8 cellular contexts compared by ENCODE assay signal in the genomic region with DNA sequence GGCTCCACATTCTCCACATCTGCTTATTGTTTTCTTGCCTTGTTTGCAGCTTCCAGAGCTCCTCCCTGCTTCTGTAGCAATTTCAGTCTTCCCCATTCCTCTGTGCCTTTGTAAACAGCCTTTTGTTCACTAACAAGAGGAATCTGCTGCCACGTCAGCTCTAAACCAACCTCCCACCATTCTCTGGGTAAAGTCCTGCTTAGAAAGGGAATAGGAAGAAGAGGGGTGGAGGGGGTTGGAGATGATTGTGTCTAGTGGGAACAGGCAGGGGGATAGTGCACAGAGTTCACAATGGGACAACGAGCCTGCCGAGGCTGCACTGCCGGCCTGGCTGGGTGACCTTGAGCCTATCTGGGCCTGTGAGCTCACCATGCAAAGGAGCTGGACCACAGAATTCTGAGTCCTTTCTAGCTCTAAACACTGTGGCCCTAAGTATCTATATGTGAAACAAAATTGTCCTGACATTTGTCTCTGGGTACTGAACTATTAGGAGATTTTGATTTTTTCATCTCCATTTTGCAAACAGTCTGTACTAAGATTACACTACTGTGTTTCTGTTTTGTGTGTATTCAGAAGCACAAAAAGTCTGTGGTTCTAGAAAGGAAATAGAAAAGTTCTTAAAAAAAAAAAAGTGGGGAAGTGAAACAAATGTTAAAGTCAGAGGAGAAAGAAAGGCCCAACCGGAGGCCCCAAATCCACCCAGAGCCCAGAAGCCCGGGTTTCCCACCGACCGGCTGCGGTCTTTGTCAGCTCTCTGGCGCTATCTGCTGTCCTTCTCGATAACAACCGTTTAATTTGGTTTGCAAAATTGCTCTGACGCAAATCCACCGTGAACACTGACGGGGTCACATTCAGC. TPM values are rescaled to one million over a fixed set of nuclear protein-coding genes. Genes with fewer than 3 reads are reported as not detected.
DNase-seq lines count a peak whose midpoint lies in the region; ATAC-seq and TF ChIP-seq lines count a peak whose summit lies in the region.

No MANE protein-coding gene starts in this region.

- H3K4me1 ChIP-seq in DOHH2 (ENCODE audit: control insufficient read depth, low read length) (peaks cover 38% of the 10 kb centered on the region), RWPE2 (ENCODE audit: insufficient read depth, poor library complexity, severe bottlenecking) (no peaks in the 10 kb centered on the region), neuronal stem cell (ENCODE audit: control insufficient read depth in 2 of 2, insufficient read depth in 1 of 2, low read depth in 1 of 2, low read length in 2 of 2) (peaks cover 7% of the 10 kb centered on the region in 2 donors)

- DNase-seq in HuH-7.5 (ENCODE audit: low spot score): peak; percentile 79
- DNase-seq in RWPE2 (ENCODE audit: low spot score): no peak
- DNase-seq in activated T-helper 9 cell treated with anti-CD3 and anti-CD28 coated beads, Interleukin-2, amount 50 U/mL, for 16 hours (ENCODE audit: low read depth): peak; percentile 54
- DNase-seq in fibroblast of the conjunctiva (ENCODE audit: low read depth): peak; percentile 62
- DNase-seq in neuronal stem cell (ENCODE audit: low spot score): peak; percentile 78
- peak in 47 of 49 donors; percentile 19 to 85 (median 67) for DNase-seq in substantia nigra (lab: John Stamatoyannopoulos, UW)

- H3K23ac ChIP-seq in neuronal stem cell (ENCODE audit: low read depth, low read length, poor library complexity): no peak overlapping the region

- no peaks in the 10 kb centered on the region for H3K79me1 ChIP-seq in neuronal stem cell (ENCODE audit: low read depth, low read length)

- H4K8ac ChIP-seq in neuronal stem cell (ENCODE audit: low read depth, low read length): no peak overlapping the region

- no peak overlapping the region for H2BK15ac ChIP-seq in neuronal stem cell (ENCODE audit: low read length)

- H3K9me3 ChIP-seq in DOHH2 (ENCODE audit: control insufficient read depth, insufficient read depth, low read length): no peaks in the 10 kb centered on the region
- no peaks in the 10 kb centered on the region for H3K9me3 ChIP-seq in RWPE2 (ENCODE audit: severe bottlenecking)
- peaks cover 4% of the 10 kb centered on the region in 2 donors for H3K9me3 ChIP-seq in neuronal stem cell (replicated peaks in 1 of 2; ENCODE audit: control insufficient read depth in 2 of 2, insufficient read depth in 1 of 2, low read depth in 1 of 2, low read length in 2 of 2)

- peak; percentile 78 for TF ChIP-seq CTCF in DOHH2 (IDR thresholded peaks at IDR 0.05; ENCODE audit: low read depth, low read length, poor library complexity, severe bottlenecking)
- peak; percentile 93 for TF ChIP-seq CTCF in RWPE2 (IDR thresholded peaks at IDR 0.05; ENCODE audit: poor library complexity, severe bottlenecking)

- H4K91ac ChIP-seq in neuronal stem cell (ENCODE audit: low read depth, low read length, poor library complexity): no peak overlapping the region

- H3K79me2 ChIP-seq in DOHH2 (ENCODE audit: control insufficient read depth, low read length): no peaks in the 10 kb centered on the region

- no peaks in the 10 kb centered on the region for H3K27me3 ChIP-seq in DOHH2 (ENCODE audit: control insufficient read depth, low read length)
- H3K27me3 ChIP-seq in RWPE2 (ENCODE audit: insufficient read depth, poor library complexity, severe bottlenecking): no peaks in the 10 kb centered on the region
- peaks cover 0 to 5% (median 0%) of the 10 kb centered on the region in 3 experiments for H3K27me3 ChIP-seq in neuronal stem cell (ENCODE audit: control insufficient read depth in 3 of 3, insufficient read depth in 3 of 3, low read depth in 1 of 3, low read length in 3 of 3)

- H3F3A ChIP-seq in DOHH2 (ENCODE audit: control insufficient read depth, insufficient read depth): peaks cover 8% of the 10 kb centered on the region; the same call in 1 of the 2 replicates

- H4K20me1 ChIP-seq in DOHH2 (ENCODE audit: control insufficient read depth, insufficient read depth, low read depth, low read length): no peaks in the 10 kb centered on the region

- H3K9ac ChIP-seq in neuronal stem cell (ENCODE audit: low read depth, low read length, poor library complexity): no peak overlapping the region

- no peak overlapping the region for H2BK120ac ChIP-seq in neuronal stem cell (ENCODE audit: low read depth, low read length)

- no CpG with 5 or more reads among the region's 15 CpGs for WGBS in neuronal stem cell (ENCODE audit: extremely low coverage in 2 of 2, insufficient read length in 2 of 2, insufficient replicate concordance in 1 of 2), 2 donors

- peak overlapping the region; percentile 87 for H2AFZ ChIP-seq in neuronal stem cell (ENCODE audit: low read length)

- H3K14ac ChIP-seq in neuronal stem cell (ENCODE audit: low read length): no peak overlapping the region

- no peak overlapping the region for H3K18ac ChIP-seq in neuronal stem cell (ENCODE audit: low read length)

- no peak overlapping the region for H2AK5ac ChIP-seq in neuronal stem cell (ENCODE audit: low read depth, low read length)

- H3K36me3 ChIP-seq in DOHH2 (ENCODE audit: control insufficient read depth, low read length) (no peaks in the 10 kb centered on the region), RWPE2 (ENCODE audit: low read depth) (no peaks in the 10 kb centered on the region), neuronal stem cell (replicated peaks in 1 of 2; ENCODE audit: control insufficient read depth in 2 of 2, insufficient read depth in 2 of 2, low read length in 2 of 2) (no peaks in the 10 kb centered on the region)

- no peak overlapping the region for H3K4ac ChIP-seq in neuronal stem cell (ENCODE audit: low read length)

- no peak overlapping the region for H2BK12ac ChIP-seq in neuronal stem cell (ENCODE audit: low read length)

- no peak overlapping the region for H2BK5ac ChIP-seq in neuronal stem cell (ENCODE audit: low read length)

- H3K27ac ChIP-seq in DOHH2 (ENCODE audit: low read depth, low read length) (peak overlapping the region; percentile 95), RWPE2 (ENCODE audit: poor library complexity, severe bottlenecking) (no peak overlapping the region), neuronal stem cell (replicated peaks; ENCODE audit: low read length) (peak overlapping the region; percentile 48), substantia nigra (ENCODE audit: low read depth, low read length, poor library complexity, severe bottlenecking) (peak overlapping the region; percentile 95)

- no peaks in the 10 kb centered on the region for H3K9me2 ChIP-seq in DOHH2 (replicated peaks; ENCODE audit: control insufficient read depth, low read length)

- H3K4me3 ChIP-seq in DOHH2 (ENCODE audit: low read length): peak overlapping the region; percentile 68
- H3K4me3 ChIP-seq in RWPE2 (ENCODE audit: severe bottlenecking): no peak overlapping the region
- H3K4me3 ChIP-seq in neuronal stem cell (ENCODE audit: low read length in 2 of 2): peak overlapping the region in 1 of 2 donors; percentile 29

- H3K4me2 ChIP-seq in DOHH2 (ENCODE audit: low read length) (peak overlapping the region; percentile 84), neuronal stem cell (ENCODE audit: insufficient read depth, low read length, poor library complexity, severe bottlenecking) (no peak overlapping the region)

- ATAC-seq in GM21529 (IDR thresholded peaks at IDR 0.05; ENCODE audit: unreplicated experiment) (peak; percentile 94), RWPE2 (ENCODE audit: low read depth) (peak; percentile 65)

RNA-seq across cellular contexts. Expression of a gene that starts 1.4 kb away (rescaled TPM):
- polyA plus RNA-seq in neuronal stem cell (2013, experiment 1 of 2): not detected
- polyA plus RNA-seq in neuronal stem cell (2013, experiment 2 of 2): not detected

RNA-seq across cellular contexts. Expression of a gene that starts 34.1 kb away (rescaled TPM):
- 7.3 TPM for polyA plus RNA-seq in neuronal stem cell (2013, experiment 1 of 2)
- polyA plus RNA-seq in neuronal stem cell (2013, experiment 2 of 2): 7.2 TPM
